ENCODE assay signal across 11 cellular contexts in the genomic region with DNA sequence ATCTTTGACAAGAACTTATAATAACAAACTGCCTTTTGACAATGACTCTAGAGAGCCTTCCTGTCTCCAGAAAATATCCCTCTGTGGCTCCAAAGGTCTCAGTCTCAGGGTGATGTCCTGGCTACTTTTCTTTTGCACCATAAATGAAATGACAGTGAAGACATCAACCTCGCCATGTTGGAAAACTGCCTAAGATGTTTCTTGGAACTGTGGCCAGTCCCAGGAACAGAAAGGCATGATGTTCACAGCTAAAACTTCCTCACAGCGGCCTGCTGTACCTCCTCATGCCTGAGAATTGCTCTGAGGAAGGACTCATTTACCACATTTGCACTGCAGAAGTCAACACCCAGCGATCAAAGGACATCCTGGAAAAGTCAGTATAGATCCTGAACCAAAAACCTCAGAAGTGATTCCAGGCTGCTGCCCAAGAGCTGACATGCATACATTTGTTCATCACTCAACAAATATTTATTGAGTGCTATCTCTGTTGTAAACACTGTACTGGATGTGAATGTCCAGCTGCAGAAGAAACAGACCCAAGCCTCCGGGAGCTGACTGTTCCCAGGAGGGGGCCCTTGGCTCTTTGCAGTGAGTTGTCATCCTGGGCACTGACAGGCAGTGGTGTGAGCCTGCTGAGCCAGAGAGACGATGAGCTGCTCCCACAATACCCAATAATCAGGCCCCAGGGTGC.
DNase-seq lines count a peak whose midpoint lies in the region; ATAC-seq and TF ChIP-seq lines count a peak whose summit lies in the region.
"Had no signal": no experiment of that assay in that cellular context is flagged by ENCODE, and none has a peak within 500 bp of the region (broad histone marks: within the 10 kb centered on the region; RNA-seq: fewer than 3 reads in every experiment).

No MANE protein-coding gene starts in this region.

- no peak overlapping the region for H2AFZ ChIP-seq in neural progenitor cell (replicated peaks)

- H3K36me3 Mint-ChIP-seq in neural progenitor cell = no peaks in the 10 kb centered on the region
- H3K36me3 Mint-ChIP-seq in CD8-positive, alpha-beta T cell = no peaks in the 10 kb centered on the region

- CTCF ChIA-PET in CD8-positive, alpha-beta T cell (lab: Charles Lee) = interaction anchor here (0.8 to 1.8 kb wide), 5 partner anchors 9 to 107 kb away, joined by 3 to 4 read pairs (median 3); no protein-coding TSS in a partner anchor

- H3K9me3 Mint-ChIP-seq in neural progenitor cell = no peaks in the 10 kb centered on the region
- no peaks in the 10 kb centered on the region for H3K9me3 Mint-ChIP-seq in CD8-positive, alpha-beta T cell
- H3K9me3 Mint-ChIP-seq: activated T-cell treated with anti-CD3 and anti-CD28 coated beads, Interleukin-2, amount 50 U/mL, for 4 hours had no signal

- H3K4me2 ChIP-seq in neural progenitor cell = no peak overlapping the region

- H3K4me1 ChIP-seq in esophagus squamous epithelium (peaks cover 0 to 47% (median 19%) of the 10 kb centered on the region in 3 donors), neural progenitor cell (peaks cover 8% of the 10 kb centered on the region)
- no peaks in the 10 kb centered on the region for H3K4me1 ChIP-seq in CD8-positive, alpha-beta T cell (ENCODE audit: insufficient read depth, low read length)
- H3K4me1 ChIP-seq: uterus had no signal

- no peaks in the 10 kb centered on the region for H3K79me2 ChIP-seq in neural progenitor cell (ENCODE audit: low read depth)

- no peaks in the 10 kb centered on the region for H4K20me1 ChIP-seq in neural progenitor cell (ENCODE audit: low read depth)

- H3K9me3 ChIP-seq in esophagus squamous epithelium (no peaks in the 10 kb centered on the region), neural progenitor cell (ENCODE audit: low read depth) (no peaks in the 10 kb centered on the region), WERI-Rb-1 (ENCODE audit: severe bottlenecking) (no peaks in the 10 kb centered on the region)
- no peaks in the 10 kb centered on the region for H3K9me3 ChIP-seq in CD8-positive, alpha-beta T cell (ENCODE audit: low read length)
- H3K9me3 ChIP-seq: uterus had no signal

- WGBS in esophagus squamous epithelium, 2 donors = 42 to 59% methylated on average over 4 to 5 of the region's 5 CpGs

- H3K4me1 Mint-ChIP-seq in neural progenitor cell = peaks cover 46% of the 10 kb centered on the region
- H3K4me1 Mint-ChIP-seq in CD8-positive, alpha-beta T cell (ENCODE audit: low read depth) = no peaks in the 10 kb centered on the region

- POLR2A ChIA-PET in CD8-positive, alpha-beta T cell (lab: Charles Lee) = no interaction called here

- H3K27me3 ChIP-seq in esophagus squamous epithelium (no peaks in the 10 kb centered on the region), neural progenitor cell (peaks cover 20% of the 10 kb centered on the region), WERI-Rb-1 (ENCODE audit: insufficient read depth, low read depth, severe bottlenecking) (no peaks in the 10 kb centered on the region)
- H3K27me3 ChIP-seq in CD8-positive, alpha-beta T cell (ENCODE audit: insufficient read depth, low read length) = no peaks in the 10 kb centered on the region
- H3K27me3 ChIP-seq: uterus had no signal

- H3K27ac ChIP-seq in esophagus squamous epithelium (peak overlapping the region in 3 of 4 donors; percentile 20 to 54 (median 46)), neural progenitor cell (no peak overlapping the region), WERI-Rb-1 (no peak overlapping the region)
- H3K27ac ChIP-seq in CD8-positive, alpha-beta T cell (ENCODE audit: low read depth, low read length) = no peak overlapping the region
- H3K27ac ChIP-seq: uterus had no signal

- ATAC-seq in HG02610 (IDR thresholded peaks at IDR 0.05; ENCODE audit: unreplicated experiment) = no peak
- ATAC-seq in CD8-positive, alpha-beta T cell = no peak

- TF ChIP-seq CTCF in esophagus squamous epithelium (IDR thresholded peaks at IDR 0.05) = no peak
- no peak for TF ChIP-seq CTCF in neural progenitor cell (IDR thresholded peaks at IDR 0.05)
- no peak for TF ChIP-seq CTCF in WERI-Rb-1 (IDR thresholded peaks at IDR 0.05; ENCODE audit: low read depth, low read length)
- no peak for TF ChIP-seq CTCF in CD8-positive, alpha-beta T cell (IDR thresholded peaks at IDR 0.05)

- no peaks in the 10 kb centered on the region for H3F3A ChIP-seq in neural progenitor cell (ENCODE audit: low read depth)

- intact Hi-C loops in esophagus squamous epithelium (cut with DNase I) = no loop called here
- intact Hi-C loops in CD8-positive, alpha-beta T cell (cut with DNase I, micrococcal nuclease) = loop anchor here (5.0 kb wide), 1 partner anchor 106 kb away; no protein-coding TSS in a partner anchor

- no peak for TF ChIP-seq POLR2A in esophagus squamous epithelium (IDR thresholded peaks at IDR 0.05)

- H3K4me3 ChIP-seq in esophagus squamous epithelium = no peak overlapping the region
- H3K4me3 ChIP-seq in neural progenitor cell = no peak overlapping the region
- H3K4me3 ChIP-seq in WERI-Rb-1 (ENCODE audit: low read depth, low read length) = no peak overlapping the region
- H3K4me3 ChIP-seq in CD8-positive, alpha-beta T cell (ENCODE audit: low read depth, low read length) = no peak overlapping the region
- H3K4me3 ChIP-seq: uterus had no signal

- H3K36me3 ChIP-seq in esophagus squamous epithelium (no peaks in the 10 kb centered on the region), neural progenitor cell (no peaks in the 10 kb centered on the region), WERI-Rb-1 (no peaks in the 10 kb centered on the region)
- no peaks in the 10 kb centered on the region for H3K36me3 ChIP-seq in CD8-positive, alpha-beta T cell (ENCODE audit: insufficient read depth, low read length)
- H3K36me3 ChIP-seq: uterus had no signal

- no peak overlapping the region for H3K27ac Mint-ChIP-seq in neural progenitor cell
- no peak overlapping the region for H3K27ac Mint-ChIP-seq in CD8-positive, alpha-beta T cell

- DNase-seq in DMS53 treated with DMSO at 0.1 percent for 48 hours (lab: John Stamatoyannopoulos, UW; ENCODE audit: unreplicated experiment) (peak; percentile 56), NCI-H510A (lab: John Stamatoyannopoulos, UW) (peak; percentile 9), esophagus squamous epithelium (lab: John Stamatoyannopoulos, UW) (no peak), neural progenitor cell (ENCODE audit: low spot score) (peak; percentile 31), WERI-Rb-1 (no peak), OCI-M1 (lab: John Stamatoyannopoulos, UW) (no peak)
- no peak for DNase-seq in CD8-positive, alpha-beta T cell
- DNase-seq: activated T-cell treated with anti-CD3 and anti-CD28 coated beads, Interleukin-2, amount 50 U/mL, for 4 hours; T-helper 1 cell; uterus had no signal

- H3K9ac ChIP-seq in neural progenitor cell = no peak overlapping the region

- H3K4me3 Mint-ChIP-seq in neural progenitor cell = no peak overlapping the region
- H3K4me3 Mint-ChIP-seq in CD8-positive, alpha-beta T cell = no peak overlapping the region
- H3K4me3 Mint-ChIP-seq: activated T-cell treated with anti-CD3 and anti-CD28 coated beads, Interleukin-2, amount 50 U/mL, for 4 hours had no signal

- peaks cover 7% of the 10 kb centered on the region for H3K27me3 Mint-ChIP-seq in neural progenitor cell (ENCODE audit: insufficient read depth, low read depth)
- no peaks in the 10 kb centered on the region for H3K27me3 Mint-ChIP-seq in CD8-positive, alpha-beta T cell (ENCODE audit: low read depth)

Comparison
In these comparisons a context has a peak if more than half of its experiments do, and no peak if none do; other contexts are left out.
1. DNase-seq: peak in DMS53 treated with DMSO at 0.1 percent for 48 hours (single experiment), NCI-H510A (single experiment) and neural progenitor cell (single experiment); none in esophagus squamous epithelium (single experiment), WERI-Rb-1 (single experiment), CD8-positive, alpha-beta T cell (0 of 7) and OCI-M1 (single experiment).
2. H3K27ac ChIP-seq: peak in esophagus squamous epithelium (3 of 4); none in neural progenitor cell (single experiment), WERI-Rb-1 (single experiment) and CD8-positive, alpha-beta T cell (single experiment).